In the genomic region with DNA sequence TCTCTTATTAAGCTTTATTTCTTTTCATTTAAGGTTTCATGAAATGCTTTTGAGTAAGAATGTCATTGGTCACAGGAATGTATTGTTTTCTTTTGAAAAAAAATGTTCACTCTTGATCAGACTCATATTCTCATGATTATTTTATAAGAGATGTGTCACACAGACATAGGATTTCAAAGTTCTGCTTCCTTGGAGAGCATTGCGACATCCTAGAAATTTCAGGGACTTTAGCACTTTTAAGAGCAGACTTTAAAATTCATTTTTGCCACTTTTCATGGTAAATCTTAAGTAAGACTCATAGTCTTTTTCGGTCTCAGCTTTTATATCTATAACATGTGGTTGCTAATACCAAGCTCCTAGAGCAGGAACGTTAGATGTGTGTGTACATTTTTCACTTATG, we compare ENCODE assay signal across 17 cellular contexts.
DNase-seq lines count a peak whose midpoint lies in the region; ATAC-seq and TF ChIP-seq lines count a peak whose summit lies in the region.
"Had no signal": no experiment of that assay in that cellular context is flagged by ENCODE, and none has a peak within 500 bp of the region (broad histone marks: within the 10 kb centered on the region; RNA-seq: fewer than 3 reads in every experiment).

No MANE protein-coding gene starts in this region.

- H3K4me3 Mint-ChIP-seq in chondrocyte (ENCODE audit: unreplicated experiment) (no peak overlapping the region), osteocyte (ENCODE audit: unreplicated experiment) (no peak overlapping the region)
- H3K4me3 Mint-ChIP-seq: CD4-positive, alpha-beta T cell; H9 had no signal

- H2AFZ ChIP-seq in PC-3 (ENCODE audit: low read length), result no peak overlapping the region

- H3K36me3 Mint-ChIP-seq in chondrocyte (ENCODE audit: low read depth), result no peaks in the 10 kb centered on the region
- H3K36me3 Mint-ChIP-seq in osteocyte (ENCODE audit: unreplicated experiment), result no peaks in the 10 kb centered on the region

- DNase-seq in EL (peak; percentile 24), PC-3 (peak; percentile 3), chondrocyte (ENCODE audit: low spot score) (no peak), osteocyte (ENCODE audit: extremely low spot score, unreplicated experiment) (no peak), erythroblast (lab: John Stamatoyannopoulos, UW) (no peak), G401 (ENCODE audit: low spot score) (no peak), kidney glomerular epithelial cell (lab: John Stamatoyannopoulos, UW) (no peak), left ventricle myocardium inferior (no peak)
- DNase-seq: AML-193; Caco-2; CD4-positive, alpha-beta T cell; GF-D8; GOT3; H9 had no signal

- no peaks in the 10 kb centered on the region for H3K27me3 ChIP-seq in PC-3 (ENCODE audit: low read length)
- H3K27me3 ChIP-seq in left ventricle myocardium inferior (ENCODE audit: low read depth), result no peaks in the 10 kb centered on the region

- no peak for TF ChIP-seq CTCF in PC-3 (conservative IDR thresholded peaks at IDR 0.05; ENCODE audit: low read depth, low read length)
- TF ChIP-seq CTCF in chondrocyte (IDR thresholded peaks at IDR 0.05), result peak; percentile 0
- TF ChIP-seq CTCF in osteocyte (IDR thresholded peaks at IDR 0.05), result no peak
- no peak for TF ChIP-seq CTCF in left ventricle myocardium inferior (IDR thresholded peaks at IDR 0.05; ENCODE audit: borderline replicate concordance)

- TF ChIP-seq POLR2A in erythroblast (IDR thresholded peaks at IDR 0.05; ENCODE audit: low read length), result no peak

- ATAC-seq in PC-3, result no peak
- ATAC-seq: A549 had no signal

- no peaks in the 10 kb centered on the region for H3K9me2 ChIP-seq in PC-3 (replicated peaks; ENCODE audit: low read length)

- POLR2A ChIA-PET in PC-3 (lab: Charles Lee; ENCODE audit: unreplicated experiment), result no interaction called here

- H3K4me1 ChIP-seq in PC-3 (ENCODE audit: insufficient read depth, low read length), result no peaks in the 10 kb centered on the region
- no peaks in the 10 kb centered on the region for H3K4me1 ChIP-seq in left ventricle myocardium inferior
- H3K4me1 ChIP-seq: A549, Caco-2 had no signal

- H3K9me3 ChIP-seq in PC-3 (ENCODE audit: low read length) (no peaks in the 10 kb centered on the region), left ventricle myocardium inferior (replicated peaks) (no peaks in the 10 kb centered on the region)
- H3K9me3 ChIP-seq: A549, Caco-2 had no signal

- H3K36me3 ChIP-seq in PC-3 (ENCODE audit: low read depth, low read length), result no peaks in the 10 kb centered on the region
- H3K36me3 ChIP-seq in left ventricle myocardium inferior, result no peaks in the 10 kb centered on the region

- H3K27me3 Mint-ChIP-seq in chondrocyte (ENCODE audit: low read depth) (peaks cover 2% of the 10 kb centered on the region), osteocyte (ENCODE audit: unreplicated experiment) (no peaks in the 10 kb centered on the region)
- H3K27me3 Mint-ChIP-seq: CD4-positive, alpha-beta T cell had no signal

- H3K27ac Mint-ChIP-seq in chondrocyte (ENCODE audit: unreplicated experiment), result no peak overlapping the region
- peak overlapping the region; percentile 40 for H3K27ac Mint-ChIP-seq in osteocyte (ENCODE audit: unreplicated experiment)
- H3K27ac Mint-ChIP-seq: CD4-positive, alpha-beta T cell; H9 had no signal

- no peak overlapping the region for H3K4me3 ChIP-seq in PC-3 (ENCODE audit: low read length)
- no peak overlapping the region for H3K4me3 ChIP-seq in left ventricle myocardium inferior
- H3K4me3 ChIP-seq: A549 had no signal

- BruUV-seq in PC-3 (replicated peaks; lab: Mats Ljungman, UMichigan), result no TSS peak

- intact Hi-C loops in PC-3 (cut with micrococcal nuclease), result no loop called here
- intact Hi-C loops in left ventricle myocardium inferior (cut with micrococcal nuclease), result no loop called here

- peaks cover 12% of the 10 kb centered on the region for H3K4me1 Mint-ChIP-seq in chondrocyte (ENCODE audit: low read depth)
- peaks cover 20% of the 10 kb centered on the region for H3K4me1 Mint-ChIP-seq in osteocyte (ENCODE audit: unreplicated experiment)

- no peaks in the 10 kb centered on the region for H3F3A ChIP-seq in PC-3 (ENCODE audit: low read length, unreplicated experiment)

- H3K9me3 Mint-ChIP-seq in chondrocyte (ENCODE audit: low read depth) (no peaks in the 10 kb centered on the region), osteocyte (ENCODE audit: unreplicated experiment) (no peaks in the 10 kb centered on the region)
- H3K9me3 Mint-ChIP-seq: H9 had no signal

- H3K27ac ChIP-seq in PC-3 (ENCODE audit: low read length) (no peak overlapping the region), left ventricle myocardium inferior (replicated peaks) (no peak overlapping the region)
- H3K27ac ChIP-seq: 22Rv1, A549, C4-2B had no signal

- no peaks in the 10 kb centered on the region for H3K79me2 ChIP-seq in PC-3 (ENCODE audit: low read length)

- in situ Hi-C loops in G401 (cut with HindIII; ENCODE audit: low sequenced_read_pairs), result no loop called here

- CTCF ChIA-PET in PC-3 (lab: Charles Lee), result no interaction called here

- H3K4me2 ChIP-seq in PC-3 (ENCODE audit: low read length), result no peak overlapping the region
- H3K4me2 ChIP-seq: A549 had no signal

- H3K9ac ChIP-seq in PC-3 (ENCODE audit: low read length), result no peak overlapping the region

- no peaks in the 10 kb centered on the region for H4K20me1 ChIP-seq in PC-3 (ENCODE audit: low read length)

Comparison
In these comparisons a context has a peak if more than half of its experiments do, and no peak if none do; other contexts are left out.
1. DNase-seq: peak in EL (single experiment) and PC-3 (single experiment); none in chondrocyte (single experiment), osteocyte (single experiment), erythroblast (0 of 2), G401 (single experiment), kidney glomerular epithelial cell (single experiment) and left ventricle myocardium inferior (single experiment).